Comparison of ENCODE assay signal across 9 cellular contexts in genomic region chr22:27800250-27801131, GRCh38. TPM values are rescaled to one million over a fixed set of nuclear protein-coding genes. Genes with fewer than 3 reads are reported as not detected.
A peak's percentile ranks its signal among the peaks of the same experiment; 100 is the strongest.
DNase-seq lines count a peak whose midpoint lies in the region; ATAC-seq, FAIRE-seq and TF ChIP-seq lines count a peak whose summit lies in the region.
"Had no signal": no experiment of that assay in that cellular context is flagged by ENCODE, and none has a peak within 500 bp of the region (broad histone marks: within the 10 kb centered on the region; RNA-seq: fewer than 3 reads in every experiment).

No MANE protein-coding gene starts in this region.

- 0 out of 2 replicates have a peak, but pooled peaks cover 3% of the 10 kb centered on the region for H3K9me1 ChIP-seq in IMR-90 (ENCODE audit: insufficient read depth, low read length)

- TF ChIP-seq CTCF in A549 (IDR thresholded peaks at IDR 0.05) (no peak), IMR-90 (conservative IDR thresholded peaks at IDR 0.05; ENCODE audit: low read depth, low read length) (no peak), mucosa of descending colon (IDR thresholded peaks at IDR 0.05) (no peak)

- peak overlapping the region; percentile 30 for H2AK9ac ChIP-seq in IMR-90 (replicated peaks; ENCODE audit: low read depth, low read length, poor library complexity)

- H3K4ac ChIP-seq in IMR-90 (ENCODE audit: low read depth, low read length): peak overlapping the region; percentile 0; the same call in 1 of the 2 replicates

- H3K23ac ChIP-seq in IMR-90 (ENCODE audit: low read depth, low read length): no peak overlapping the region

- H4K8ac ChIP-seq in IMR-90 (ENCODE audit: low read depth in 2 of 2, low read length in 2 of 2): no peak overlapping the region; a peak in 1 of 4 replicates

- in situ Hi-C loops in IMR-90 (cut with MboI; ENCODE audit: low sequenced_read_pairs): loop anchor here (10.0 kb wide), 1 partner anchor 396 kb away; no protein-coding TSS in a partner anchor

- H3K14ac ChIP-seq in IMR-90 (replicated peaks; ENCODE audit: low read depth, low read length): no peak overlapping the region

- intact Hi-C loops in IMR-90 (cut with micrococcal nuclease): loop anchor here (5.0 to 10.0 kb wide), 6 partner anchors 67 to 908 kb away; no protein-coding TSS in a partner anchor
- intact Hi-C loops in mucosa of descending colon (cut with DNase I, micrococcal nuclease): loop anchor here (5.0 to 10.0 kb wide), 2 partner anchors 403 to 1046 kb away; no protein-coding TSS in a partner anchor

- CTCF ChIA-PET in A549 (lab: Yijun Ruan, JAX): interaction anchor here (1.0 kb wide), 1 partner anchor 395 kb away, joined by 4 read pairs; no protein-coding TSS in a partner anchor
- CTCF ChIA-PET in IMR-90 (lab: Yijun Ruan, JAX): interaction anchor here (0.6 to 1.3 kb wide), 3 partner anchors 23 to 1044 kb away, joined by 3 to 7 read pairs (median 4); no protein-coding TSS in a partner anchor

- H3K36me3 ChIP-seq in IMR-90 (ENCODE audit: control insufficient read depth, insufficient read depth, low read length) (peaks cover 23% of the 10 kb centered on the region; the same call in 1 of the 2 replicates), mucosa of descending colon (ENCODE audit: low read depth) (no peaks in the 10 kb centered on the region)
- H3K36me3 ChIP-seq in effector memory CD4-positive, alpha-beta T cell (ENCODE audit: control insufficient read depth, insufficient read depth, low read length): no peaks in the 10 kb centered on the region

- TF ChIP-seq EP300 in A549 (IDR thresholded peaks at IDR 0.05): no peak

- dilution Hi-C loops in IMR-90 (cut with HindIII; ENCODE audit: low sequenced_read_pairs, unreplicated experiment): no loop called here

- 44% methylated on average over 12 of the region's 73 CpGs for WGBS in A549 (ENCODE audit: missing lambda C conversion rate)
- WGBS in IMR-90 (ENCODE audit: extremely low coverage in 2 of 2, insufficient read length in 1 of 2), 2 experiments: 7% methylated on average over 28 of the region's 73 CpGs; no CpG with 5 or more reads in 1 of the 2 experiments

- ATAC-seq in A549 (peak in 1 of 2 experiments; percentile 30; a peak in 3 of 6 replicates), IMR-90 (ENCODE audit: low read depth) (peak; percentile 13), mucosa of descending colon (no peak), GM21723 (IDR thresholded peaks at IDR 0.05; ENCODE audit: unreplicated experiment) (no peak), HG03565 (IDR thresholded peaks at IDR 0.05; ENCODE audit: unreplicated experiment) (no peak)

- TF ChIP-seq POLR2A in A549 (IDR thresholded peaks at IDR 0.05; ENCODE audit: low read length) (no peak), IMR-90 (IDR thresholded peaks at IDR 0.05; ENCODE audit: low read depth, low read length) (no peak)

- no peak overlapping the region for H2BK20ac ChIP-seq in IMR-90 (ENCODE audit: low read depth, low read length)

- H3K4me2 ChIP-seq in A549 (peak overlapping the region; percentile 98), IMR-90 (ENCODE audit: low read depth, low read length) (peak overlapping the region; percentile 77)

- no TSS peak for BruUV-seq in IMR-90 (replicated peaks; lab: Mats Ljungman, UMichigan)

- no peaks in the 10 kb centered on the region for H3K9me3 ChIP-seq in A549
- no peaks in the 10 kb centered on the region for H3K9me3 ChIP-seq in IMR-90 (ENCODE audit: control insufficient read depth, insufficient read depth, low read length)
- no peaks in the 10 kb centered on the region for H3K9me3 ChIP-seq in effector memory CD4-positive, alpha-beta T cell (ENCODE audit: control insufficient read depth, low read length)
- no peaks in the 10 kb centered on the region for H3K9me3 ChIP-seq in mucosa of descending colon

- no peaks in the 10 kb centered on the region; the same call in 1 of the 2 replicates for H3K27me3 ChIP-seq in IMR-90 (ENCODE audit: control insufficient read depth, insufficient read depth, low read length)
- H3K27me3 ChIP-seq in effector memory CD4-positive, alpha-beta T cell (replicated peaks; ENCODE audit: control insufficient read depth, insufficient read depth, low read length, poor library complexity, severe bottlenecking): peaks cover 5% of the 10 kb centered on the region

- H3K27ac ChIP-seq in A549 (peak overlapping the region; percentile 97), IMR-90 (ENCODE audit: insufficient read depth, low read length) (peak overlapping the region; percentile 85)
- H3K27ac ChIP-seq in effector memory CD4-positive, alpha-beta T cell (ENCODE audit: insufficient read depth, low read length, poor library complexity, severe bottlenecking): no peak overlapping the region

- POLR2A ChIA-PET in A549 (lab: Yijun Ruan, JAX) (interaction anchor here (0.6 kb wide), 1 partner anchor 81 kb away, joined by 3 read pairs; no protein-coding TSS in a partner anchor), IMR-90 (lab: Charles Lee; ENCODE audit: unreplicated experiment) (no interaction called here)

- DNase-seq in A549 (ENCODE audit: low read depth in 1 of 2, low spot score in 1 of 2) (no peak), IMR-90 (no peak), mucosa of descending colon (no peak), NCI-H1105 (lab: John Stamatoyannopoulos, UW) (no peak), NCI-H2029 treated with DMSO at 0.1 percent for 48 hours (lab: John Stamatoyannopoulos, UW) (no peak)
- no peak for DNase-seq in effector memory CD4-positive, alpha-beta T cell

- peak overlapping the region; percentile 78 for H3K9ac ChIP-seq in IMR-90 (ENCODE audit: low read depth, low read length)

- H4K5ac ChIP-seq in IMR-90 (ENCODE audit: low read depth, low read length): no peak overlapping the region

- FAIRE-seq in A549 (lab: Jason Lieb, UNC): no peak
- FAIRE-seq: islet of Langerhans had no signal

- H2AFZ ChIP-seq in IMR-90 (replicated peaks; ENCODE audit: low read length, poor library complexity): peak overlapping the region; percentile 97

- H3K4me1 ChIP-seq in A549 (peaks cover 16% of the 10 kb centered on the region), IMR-90 (ENCODE audit: control insufficient read depth, insufficient read depth, low read length) (peaks cover 14% of the 10 kb centered on the region), mucosa of descending colon (ENCODE audit: low read depth) (peaks cover 10% of the 10 kb centered on the region)
- H3K4me1 ChIP-seq in effector memory CD4-positive, alpha-beta T cell (ENCODE audit: control insufficient read depth, insufficient read depth, low read length, poor library complexity, severe bottlenecking): peaks cover 12% of the 10 kb centered on the region

- H4K20me1 ChIP-seq in IMR-90 (ENCODE audit: insufficient read depth, low read length): peaks cover 8% of the 10 kb centered on the region

- H4K91ac ChIP-seq in IMR-90 (ENCODE audit: insufficient read depth, low read depth, low read length): no peak overlapping the region; the same call in 1 of the 2 replicates

- H3K79me1 ChIP-seq in IMR-90 (ENCODE audit: low read depth in 1 of 2, low read length in 2 of 2): no peaks in the 10 kb centered on the region; a peak in 2 of 4 replicates

- H3K18ac ChIP-seq in IMR-90 (ENCODE audit: low read depth, low read length): no peak overlapping the region

- H3K56ac ChIP-seq in IMR-90 (ENCODE audit: extremely low read depth, insufficient read depth, low read length): no peak overlapping the region

- TF ChIP-seq RAD21 in A549 (conservative IDR thresholded peaks at IDR 0.05 in 1 of 2, IDR thresholded peaks at IDR 0.05 in 1 of 2): no peak
- no peak for TF ChIP-seq RAD21 in IMR-90 (IDR thresholded peaks at IDR 0.05; ENCODE audit: low read length)

- H2BK5ac ChIP-seq in IMR-90 (ENCODE audit: low read depth, low read length, poor library complexity, severe bottlenecking): no peak overlapping the region

- H2AK5ac ChIP-seq in IMR-90 (ENCODE audit: low read depth, low read length): no peak overlapping the region

- H3K4me3 ChIP-seq in A549 (peak overlapping the region; percentile 74), IMR-90 (ENCODE audit: insufficient read depth, low read depth, low read length) (peak overlapping the region; percentile 98), mucosa of descending colon (peak overlapping the region; percentile 13)
- peak overlapping the region; percentile 85 for H3K4me3 ChIP-seq in effector memory CD4-positive, alpha-beta T cell (ENCODE audit: insufficient read depth, low read depth, low read length, poor library complexity, severe bottlenecking)

- H2BK15ac ChIP-seq in IMR-90 (ENCODE audit: low read depth, low read length): no peak overlapping the region

- no peak overlapping the region for H2BK120ac ChIP-seq in IMR-90 (ENCODE audit: low read depth, low read length)

TF ChIP-seq in A549, 52 proteins besides CTCF, POLR2A, EP300 and RAD21:
- TF ChIP-seq RARB (CRISPR knock-in tag; IDR thresholded peaks at IDR 0.05) (no peak), ESRRA (IDR thresholded peaks at IDR 0.05; ENCODE audit: borderline replicate concordance, low read length) (no peak), FOSL2 (IDR thresholded peaks at IDR 0.05) (no peak), FOSL2 (CRISPR knock-in tag; IDR thresholded peaks at IDR 0.05) (no peak)

TF ChIP-seq in IMR-90, 13 proteins besides CTCF, POLR2A, EP300 and RAD21 (continues in another document):
- TF ChIP-seq USF2 (IDR thresholded peaks at IDR 0.05; ENCODE audit: low read depth, low read length) (no peak), SMC3 (IDR thresholded peaks at IDR 0.05; ENCODE audit: low read depth, low read length) (no peak), CHD1 (IDR thresholded peaks at IDR 0.05; ENCODE audit: low read depth, low read length) (no peak), MXI1 (IDR thresholded peaks at IDR 0.05; ENCODE audit: borderline replicate concordance, low read depth, low read length) (no peak), CEBPB (IDR thresholded peaks at IDR 0.05; ENCODE audit: low read depth, low read length) (no peak), NFE2L2 (IDR thresholded peaks at IDR 0.05; ENCODE audit: low read depth, low read length) (no peak)

RNA-seq across cellular contexts. Expression of gene MN1, which starts 1.1 kb away (rescaled TPM):
- polyA plus RNA-seq in A549 (2011; rRNA removed): 0.59 and 1.6 TPM in 2 replicates
- 2.8 and 3.2 TPM in 2 replicates for polyA plus RNA-seq in A549 (2012; cell fraction: cytosol; rRNA removed)
- 2.7 and 3.9 TPM in 2 replicates for polyA plus RNA-seq in A549 (2012; cell fraction: nucleus; rRNA removed)
- 2.0 to 2.8 TPM (median 2.4 TPM) in 3 replicates for polyA plus RNA-seq in A549 (2017; fragmentation: RNase III; extraction: RNeasy Plus Mini Kit Qiagen cat#74134 plus additional on column Dnase treatment)
- polyA minus RNA-seq in A549 (2011; rRNA and poly(A)+ RNA removed): 2.1 and 5.3 TPM in 2 replicates
- total RNA-seq in IMR-90 (2012; rRNA removed): 0.28 and 0.36 TPM in 2 replicates
- 1.3 and 1.9 TPM in 2 replicates for polyA plus RNA-seq in IMR-90 (2012; rRNA removed)
- polyA plus RNA-seq in IMR-90 (2012; cell fraction: cytosol; rRNA removed): 0.51 and 3.8 TPM in 2 replicates
- 1.5 and 2.2 TPM in 2 replicates for polyA plus RNA-seq in IMR-90 (2012; cell fraction: nucleus; rRNA removed; ENCODE audit: low replicate concordance)
- 1 to 10 TPM in 2 of 3 donors, under 1 TPM in 1; 0.49 to 7.6 (median 1.8) TPM for total RNA-seq in mucosa of descending colon

Comparison
In these comparisons a context has a peak if more than half of its experiments do, and no peak if none do; other contexts are left out.
1. H3K4me3 ChIP-seq: peak in every context shown above with its lines; median percentile 98 in IMR-90; 85 in effector memory CD4-positive, alpha-beta T cell; 74 in A549; 13 in mucosa of descending colon.